In genomic region chr1:40746344-40747090, GRCh38 we compare ENCODE assay signal across 1 cellular context.
A peak's percentile ranks its signal among the peaks of the same experiment; 100 is the strongest.
TF ChIP-seq lines count a peak whose summit lies in the region.

No MANE protein-coding gene starts in this region.

TF ChIP-seq in HepG2, 621 proteins besides CTCF, POLR2A, EP300 and RAD21:
- no peak for TF ChIP-seq ZNF614 (CRISPR knock-in tag; IDR thresholded peaks at IDR 0.05; ENCODE audit: borderline replicate concordance)
- no peak for TF ChIP-seq WIZ (CRISPR knock-in tag; IDR thresholded peaks at IDR 0.05)
- no peak for TF ChIP-seq HIC2 (CRISPR knock-in tag; IDR thresholded peaks at IDR 0.05; ENCODE audit: low read depth)
- no peak for TF ChIP-seq ZNF609 (CRISPR knock-in tag; IDR thresholded peaks at IDR 0.05; ENCODE audit: borderline replicate concordance)
- TF ChIP-seq RNF219 (CRISPR knock-in tag; IDR thresholded peaks at IDR 0.05) = no peak
- TF ChIP-seq MLXIP (CRISPR knock-in tag; IDR thresholded peaks at IDR 0.05; ENCODE audit: borderline replicate concordance) = no peak
- peak; percentile 53 for TF ChIP-seq RBM22 (optimal IDR thresholded peaks at IDR 0.05; ENCODE audit: low read length)
